8 cellular contexts compared by ENCODE assay signal in the genomic region with DNA sequence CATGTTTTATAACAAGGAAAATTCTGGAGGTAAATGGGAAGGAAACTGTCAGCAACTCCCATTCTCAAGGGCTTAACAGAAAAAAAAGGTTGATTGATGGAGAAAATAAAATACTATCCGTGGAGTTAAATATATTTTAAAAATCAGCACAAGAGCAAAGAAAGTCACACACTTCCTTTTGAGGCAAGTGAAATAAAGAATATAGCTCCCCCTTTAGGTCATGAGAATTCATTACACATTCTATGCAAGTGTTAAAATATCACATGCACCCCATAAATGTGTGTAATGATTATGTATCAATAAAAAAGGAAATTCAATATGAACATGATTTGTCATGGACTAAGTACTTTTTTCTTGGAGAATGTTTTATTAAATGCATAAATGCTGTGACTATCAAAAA.
DNase-seq lines count a peak whose midpoint lies in the region; ATAC-seq and TF ChIP-seq lines count a peak whose summit lies in the region.

No MANE protein-coding gene starts in this region.

- H3K27me3 ChIP-seq in DND-41 (ENCODE audit: insufficient read depth, low read length, poor library complexity) (no peaks in the 10 kb centered on the region), PC-9 (ENCODE audit: insufficient read depth, low read depth) (no peaks in the 10 kb centered on the region)
- H3K27me3 ChIP-seq in CD8-positive, alpha-beta T cell (ENCODE audit: insufficient read depth, low read length), result no peaks in the 10 kb centered on the region

- no peaks in the 10 kb centered on the region for H3K36me3 Mint-ChIP-seq in CD8-positive, alpha-beta T cell

- H3K9me3 ChIP-seq in DND-41 (ENCODE audit: insufficient read depth, low read length, severe bottlenecking) (peaks cover 3% of the 10 kb centered on the region), PC-9 (ENCODE audit: insufficient read depth, low read depth) (no peaks in the 10 kb centered on the region)
- H3K9me3 ChIP-seq in CD8-positive, alpha-beta T cell (ENCODE audit: low read length), result no peaks in the 10 kb centered on the region

- H3K4me2 ChIP-seq in DND-41 (ENCODE audit: insufficient read depth, low read length), result no peak overlapping the region
- H3K4me2 ChIP-seq in PC-9, result no peak overlapping the region

- intact Hi-C loops in PC-9 (cut with micrococcal nuclease; ENCODE audit: unreplicated experiment), result no loop called here
- intact Hi-C loops in CD8-positive, alpha-beta T cell (cut with DNase I, micrococcal nuclease), result no loop called here

- DNase-seq in DND-41 (no peak), HCEC 1CT (peak; percentile 6), PC-9 (no peak), foreskin melanocyte (peak; percentile 5)
- DNase-seq in stimulated activated CD4-positive, alpha-beta T cell treated with anti-CD3 and anti-CD28 coated beads, Interleukin-4, amount 100 ng/mL, for 1 hour, result no peak
- no peak for DNase-seq in CD8-positive, alpha-beta T cell

- H2AFZ ChIP-seq in DND-41 (ENCODE audit: low read depth, low read length) (no peak overlapping the region), PC-9 (no peak overlapping the region)

- H3K27ac ChIP-seq in DND-41 (ENCODE audit: low read length) (no peak overlapping the region), PC-9 (no peak overlapping the region)
- H3K27ac ChIP-seq in CD8-positive, alpha-beta T cell (ENCODE audit: low read depth, low read length), result no peak overlapping the region

- H3K9me3 Mint-ChIP-seq in CD8-positive, alpha-beta T cell, result peaks cover 4% of the 10 kb centered on the region

- no peak overlapping the region for H3K9ac ChIP-seq in DND-41 (ENCODE audit: low read depth, low read length)

- no peaks in the 10 kb centered on the region for H3K4me1 ChIP-seq in DND-41 (ENCODE audit: insufficient read depth, low read length)
- H3K4me1 ChIP-seq in PC-9 (replicated peaks; ENCODE audit: insufficient read depth), result no peaks in the 10 kb centered on the region
- H3K4me1 ChIP-seq in CD8-positive, alpha-beta T cell (ENCODE audit: insufficient read depth, low read length), result no peaks in the 10 kb centered on the region

- POLR2A ChIA-PET in PC-9 (lab: Charles Lee; ENCODE audit: unreplicated experiment), result no interaction called here
- POLR2A ChIA-PET in CD8-positive, alpha-beta T cell (lab: Charles Lee), result no interaction called here

- H3K4me1 Mint-ChIP-seq in CD8-positive, alpha-beta T cell (ENCODE audit: low read depth), result no peaks in the 10 kb centered on the region

- H3K27me3 Mint-ChIP-seq in CD8-positive, alpha-beta T cell (ENCODE audit: low read depth), result peaks cover 9% of the 10 kb centered on the region

- no peak overlapping the region for H3K4me3 ChIP-seq in DND-41 (ENCODE audit: low read depth in 1 of 2, low read length in 2 of 2)
- H3K4me3 ChIP-seq in PC-9, result no peak overlapping the region
- no peak overlapping the region for H3K4me3 ChIP-seq in CD8-positive, alpha-beta T cell (ENCODE audit: low read depth, low read length)

- ATAC-seq in DND-41 (ENCODE audit: insufficient read depth, low read depth) (no peak), HG02884 (IDR thresholded peaks at IDR 0.05; ENCODE audit: unreplicated experiment) (no peak), GM19467 (IDR thresholded peaks at IDR 0.05; ENCODE audit: unreplicated experiment) (no peak)
- ATAC-seq in CD8-positive, alpha-beta T cell, result no peak

- CTCF ChIA-PET in PC-9 (lab: Charles Lee), result no interaction called here
- CTCF ChIA-PET in CD8-positive, alpha-beta T cell (lab: Charles Lee), result no interaction called here

- no peak overlapping the region for H3K4me3 Mint-ChIP-seq in CD8-positive, alpha-beta T cell

- H3K27ac Mint-ChIP-seq in CD8-positive, alpha-beta T cell, result no peak overlapping the region

- no TSS peak for BruUV-seq in PC-9 (replicated peaks; lab: Mats Ljungman, UMichigan)

- no peaks in the 10 kb centered on the region for H3K9me2 ChIP-seq in PC-9 (ENCODE audit: insufficient read depth)

- H3K36me3 ChIP-seq in DND-41 (ENCODE audit: insufficient read depth, low read length) (no peaks in the 10 kb centered on the region), PC-9 (ENCODE audit: low read depth) (no peaks in the 10 kb centered on the region)
- no peaks in the 10 kb centered on the region for H3K36me3 ChIP-seq in CD8-positive, alpha-beta T cell (ENCODE audit: insufficient read depth, low read length)

- H3K79me2 ChIP-seq in DND-41 (ENCODE audit: insufficient read depth, low read length) (no peaks in the 10 kb centered on the region), PC-9 (ENCODE audit: low read depth) (no peaks in the 10 kb centered on the region)

- H3F3A ChIP-seq in PC-9 (ENCODE audit: insufficient read depth, low read depth), result no peaks in the 10 kb centered on the region

- TF ChIP-seq CTCF in DND-41 (IDR thresholded peaks at IDR 0.05; ENCODE audit: borderline replicate concordance, extremely low read depth, low read length, poor library complexity, severe bottlenecking) (peak; percentile 43), PC-9 (conservative IDR thresholded peaks at IDR 0.05) (peak; percentile 48)
- no peak for TF ChIP-seq CTCF in CD8-positive, alpha-beta T cell (IDR thresholded peaks at IDR 0.05)

- no peaks in the 10 kb centered on the region for H4K20me1 ChIP-seq in DND-41 (ENCODE audit: insufficient read depth, low read length)
- no peaks in the 10 kb centered on the region for H4K20me1 ChIP-seq in PC-9 (ENCODE audit: insufficient read depth)

Comparison
In these comparisons a context has a peak if more than half of its experiments do, and no peak if none do; other contexts are left out.
1. DNase-seq: peak in HCEC 1CT (single experiment) and foreskin melanocyte (single experiment); none in DND-41 (single experiment), PC-9 (0 of 2), stimulated activated CD4-positive, alpha-beta T cell treated with anti-CD3 and anti-CD28 coated beads, Interleukin-4, amount 100 ng/mL, for 1 hour (single experiment) and CD8-positive, alpha-beta T cell (0 of 7).